In the genomic region with DNA sequence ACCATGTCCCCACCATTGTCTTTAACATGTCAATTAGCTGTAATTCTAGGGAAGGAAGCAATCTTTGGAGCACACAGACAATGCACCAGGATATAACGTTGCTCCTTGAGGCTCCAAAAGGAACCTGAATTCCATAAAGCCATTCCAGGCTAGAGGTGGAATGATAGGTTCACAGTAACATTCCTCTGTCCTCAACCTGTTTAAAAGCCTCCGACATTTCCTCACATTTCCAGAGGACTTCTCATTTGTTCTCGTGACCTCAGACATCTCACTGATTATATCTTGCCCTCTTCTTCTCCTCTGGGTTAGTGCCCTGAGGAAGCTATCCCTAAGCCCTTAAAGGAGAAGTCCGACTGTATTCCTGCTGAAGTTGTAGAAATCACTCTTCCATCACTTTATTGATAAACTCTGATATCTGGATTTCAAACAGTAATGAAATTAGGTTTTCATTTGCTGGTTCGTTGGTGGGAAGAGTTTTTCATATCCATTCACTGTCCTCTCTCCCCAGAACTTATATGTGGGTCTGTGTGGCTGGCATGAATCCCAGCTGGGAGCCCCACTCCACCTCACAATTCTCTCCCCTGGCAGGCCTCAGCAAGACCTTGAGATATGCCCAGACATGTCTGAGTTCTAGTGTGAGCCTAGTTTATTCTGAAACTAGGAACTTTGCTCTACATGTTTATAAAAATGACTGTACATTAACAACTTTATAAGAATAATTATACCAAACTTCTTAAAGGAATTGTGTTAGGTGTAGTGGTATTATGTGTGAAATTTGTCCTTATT, we compare ENCODE assay signal across 2 cellular contexts.
TF ChIP-seq lines count a peak whose summit lies in the region.

No MANE protein-coding gene starts in this region.

TF ChIP-seq in SK-N-SH, 30 proteins besides CTCF, POLR2A, EP300 and RAD21:
- no peak for TF ChIP-seq YY1 (IDR thresholded peaks at IDR 0.05; ENCODE audit: low read depth)
- TF ChIP-seq, protein P1, sequence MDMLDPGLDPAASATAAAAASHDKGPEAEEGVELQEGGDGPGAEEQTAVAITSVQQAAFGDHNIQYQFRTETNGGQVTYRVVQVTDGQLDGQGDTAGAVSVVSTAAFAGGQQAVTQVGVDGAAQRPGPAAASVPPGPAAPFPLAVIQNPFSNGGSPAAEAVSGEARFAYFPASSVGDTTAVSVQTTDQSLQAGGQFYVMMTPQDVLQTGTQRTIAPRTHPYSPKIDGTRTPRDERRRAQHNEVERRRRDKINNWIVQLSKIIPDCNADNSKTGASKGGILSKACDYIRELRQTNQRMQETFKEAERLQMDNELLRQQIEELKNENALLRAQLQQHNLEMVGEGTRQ (IDR thresholded peaks at IDR 0.05; ENCODE audit: borderline replicate concordance, low read depth, low read length): no peak

TF ChIP-seq in SK-N-SH treated with all-trans-retinoic acid at 6 μM for 48 hours, 23 proteins besides CTCF, POLR2A, EP300 and RAD21:
- no peak for TF ChIP-seq ZFP30 (CRISPR knock-in tag; IDR thresholded peaks at IDR 0.05)
- TF ChIP-seq, protein P2, sequence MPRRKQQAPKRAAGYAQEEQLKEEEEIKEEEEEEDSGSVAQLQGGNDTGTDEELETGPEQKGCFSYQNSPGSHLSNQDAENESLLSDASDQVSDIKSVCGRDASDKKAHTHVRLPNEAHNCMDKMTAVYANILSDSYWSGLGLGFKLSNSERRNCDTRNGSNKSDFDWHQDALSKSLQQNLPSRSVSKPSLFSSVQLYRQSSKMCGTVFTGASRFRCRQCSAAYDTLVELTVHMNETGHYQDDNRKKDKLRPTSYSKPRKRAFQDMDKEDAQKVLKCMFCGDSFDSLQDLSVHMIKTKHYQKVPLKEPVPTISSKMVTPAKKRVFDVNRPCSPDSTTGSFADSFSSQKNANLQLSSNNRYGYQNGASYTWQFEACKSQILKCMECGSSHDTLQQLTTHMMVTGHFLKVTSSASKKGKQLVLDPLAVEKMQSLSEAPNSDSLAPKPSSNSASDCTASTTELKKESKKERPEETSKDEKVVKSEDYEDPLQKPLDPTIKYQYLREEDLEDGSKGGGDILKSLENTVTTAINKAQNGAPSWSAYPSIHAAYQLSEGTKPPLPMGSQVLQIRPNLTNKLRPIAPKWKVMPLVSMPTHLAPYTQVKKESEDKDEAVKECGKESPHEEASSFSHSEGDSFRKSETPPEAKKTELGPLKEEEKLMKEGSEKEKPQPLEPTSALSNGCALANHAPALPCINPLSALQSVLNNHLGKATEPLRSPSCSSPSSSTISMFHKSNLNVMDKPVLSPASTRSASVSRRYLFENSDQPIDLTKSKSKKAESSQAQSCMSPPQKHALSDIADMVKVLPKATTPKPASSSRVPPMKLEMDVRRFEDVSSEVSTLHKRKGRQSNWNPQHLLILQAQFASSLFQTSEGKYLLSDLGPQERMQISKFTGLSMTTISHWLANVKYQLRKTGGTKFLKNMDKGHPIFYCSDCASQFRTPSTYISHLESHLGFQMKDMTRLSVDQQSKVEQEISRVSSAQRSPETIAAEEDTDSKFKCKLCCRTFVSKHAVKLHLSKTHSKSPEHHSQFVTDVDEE (CRISPR knock-in tag; IDR thresholded peaks at IDR 0.05): no peak
